8 cellular contexts compared by ENCODE assay signal in genomic region chr3:197298341-197298857, GRCh38. TPM values are rescaled to one million over a fixed set of nuclear protein-coding genes. Genes with fewer than 3 reads are reported as not detected.
DNase-seq lines count a peak whose midpoint lies in the region; TF ChIP-seq lines count a peak whose summit lies in the region.

DLG1 (minus strand) TSS chr3:197298612; CDS start chr3:197297204, 1,408 bp downstream.

- TF ChIP-seq CTCF in foreskin fibroblast (IDR thresholded peaks at IDR 0.05; ENCODE audit: low read depth, low read length), result no peak
- no peak for TF ChIP-seq CTCF in neutrophil (IDR thresholded peaks at IDR 0.05)
- no peak for TF ChIP-seq CTCF in subcutaneous adipose tissue (IDR thresholded peaks at IDR 0.05; ENCODE audit: low read depth)

- peak within 1 kb of the TSS; percentile 90 for H3K4me3 ChIP-seq in H7 (ENCODE audit: insufficient read depth, low read depth, low read length)
- peak within 1 kb of the TSS; percentile 92 to 95 for H3K4me3 ChIP-seq in foreskin fibroblast (ENCODE audit: low read depth in 1 of 2, low read length in 2 of 2)
- peak within 1 kb of the TSS; percentile 77 to 95 for H3K4me3 ChIP-seq in neutrophil (ENCODE audit: low read depth in 1 of 2, low read length in 1 of 2)

- peak within 1 kb of the TSS; percentile 89 for H3K27ac ChIP-seq in neutrophil

- no peaks in the 10 kb centered on the region for H3K27me3 ChIP-seq in H7 (ENCODE audit: control insufficient read depth, insufficient read depth, low read length)
- peaks cover 34% of the 10 kb centered on the region for H3K27me3 ChIP-seq in neutrophil

- peaks cover 22 to 24% of the 10 kb centered on the region in 2 experiments for H3K4me1 ChIP-seq in neutrophil (ENCODE audit: control insufficient read depth in 1 of 2, insufficient read depth in 1 of 2, low read depth in 1 of 2, low read length in 1 of 2)

- H3K9me3 ChIP-seq in neutrophil, result no peaks in the 10 kb centered on the region

- H3K36me3 ChIP-seq in H7 (replicated peaks; ENCODE audit: control insufficient read depth, insufficient read depth, low read length), result peaks cover 2% of the 10 kb centered on the region; the same call in 1 of the 2 replicates
- H3K36me3 ChIP-seq in neutrophil, result no peaks in the 10 kb centered on the region

- DNase-seq in ELF-1 (ENCODE audit: low read depth, low spot score), result peak; percentile 87
- DNase-seq in H7, result peak; percentile 93
- peak; percentile 98 for DNase-seq in M059J (ENCODE audit: low read depth)
- DNase-seq in SHP77 treated with DMSO at 0.1 percent for 48 hours (lab: John Stamatoyannopoulos, UW), result peak; percentile 20
- DNase-seq in activated gamma-delta T cell treated with Interleukin-2 at 50 U/mL for 16 hours, result peak; percentile 72
- peak; percentile 90 to 96 for DNase-seq in foreskin fibroblast

RNA-seq across cellular contexts. Expression of gene DLG1, which starts in this region (rescaled TPM):
- total RNA-seq in H7 (2014; rRNA removed; shearing (Covaris generic)), result 27.1 and 40.2 TPM in 2 replicates
- 99.0 and 103 TPM in 2 replicates for total RNA-seq in M059J (2014; rRNA removed; shearing (Covaris generic))
- total RNA-seq in subcutaneous adipose tissue, result 10 to 100 TPM; 49.6 to 78.9 (median 76.2) TPM

Comparison
In these comparisons a context has a peak if more than half of its experiments do, and no peak if none do; other contexts are left out.
1. Peak in every context shown above with its lines: DNase-seq, H3K4me3 ChIP-seq and H3K27ac ChIP-seq.
2. DNase-seq: peak in every context shown above with its lines; median percentile 98 in M059J; 93 in H7; 93 in foreskin fibroblast; 87 in ELF-1; 72 in activated gamma-delta T cell treated with Interleukin-2 at 50 U/mL for 16 hours; 20 in SHP77 treated with DMSO at 0.1 percent for 48 hours.